22 cellular contexts compared by ENCODE assay signal in the genomic region with DNA sequence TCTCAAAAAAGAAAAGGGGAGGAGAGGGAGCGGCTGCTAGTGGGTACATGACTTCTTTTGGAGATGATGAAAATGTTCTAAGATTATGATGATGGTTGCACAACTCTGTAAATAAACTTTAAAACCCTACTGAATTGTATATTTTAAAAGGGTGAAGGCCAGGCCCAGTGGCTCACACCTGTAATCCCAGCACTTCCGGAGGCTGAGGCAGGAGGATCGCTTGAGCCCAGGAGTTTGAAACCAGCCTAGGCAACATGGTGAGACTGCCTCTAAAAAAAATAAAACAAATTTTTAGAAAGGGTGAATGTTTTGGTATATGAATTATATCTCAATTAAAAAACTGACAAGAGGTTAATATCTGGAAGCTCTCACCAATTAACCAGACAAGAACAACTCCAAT. TPM values are rescaled to one million over a fixed set of nuclear protein-coding genes. Genes with fewer than 3 reads are reported as not detected.
A peak's percentile ranks its signal among the peaks of the same experiment; 100 is the strongest.
DNase-seq lines count a peak whose midpoint lies in the region; ATAC-seq, FAIRE-seq and TF ChIP-seq lines count a peak whose summit lies in the region.
"Had no signal": no experiment of that assay in that cellular context is flagged by ENCODE, and none has a peak within 500 bp of the region (broad histone marks: within the 10 kb centered on the region; RNA-seq: fewer than 3 reads in every experiment).

No MANE protein-coding gene starts in this region.

- H3K4me1 ChIP-seq in HepG2 (ENCODE audit: insufficient read depth, low read length) = peaks cover 39% of the 10 kb centered on the region
- no peaks in the 10 kb centered on the region for H3K4me1 ChIP-seq in right lobe of liver
- no peaks in the 10 kb centered on the region; a peak in 1 of 5 replicates for H3K4me1 ChIP-seq in K562 (replicated peaks in 1 of 2; ENCODE audit: control insufficient read depth in 2 of 2, insufficient read depth in 2 of 2, low read length in 2 of 2)
- H3K4me1 ChIP-seq: A549, HAP-1 had no signal

- in situ Hi-C loops in HepG2 (cut with HindIII; ENCODE audit: extremely low pct_ligation_motif_present, low pct_unique_long_range_greater_than_20kb) = no loop called here
- in situ Hi-C loops in K562 (cut with MboI) = no loop called here

- H3K9me3 Mint-ChIP-seq in T-helper 1 cell treated with Interleukin-12 subunit alpha and Interleukin-12 subunit beta and Interleukin-4 antibody, amounts not matched to agents 30 μg/mL and 1 μg/mL, for 36 hours = peaks cover 6% of the 10 kb centered on the region
- H3K9me3 Mint-ChIP-seq in activated T-cell treated with anti-CD3 and anti-CD28 coated beads, Interleukin-2, amount 50 U/mL, for 72 hours = no peaks in the 10 kb centered on the region
- H3K9me3 Mint-ChIP-seq in activated T-cell treated with anti-CD3 and anti-CD28 coated beads, Interleukin-2, amount 50 U/mL, for 24 hours = no peaks in the 10 kb centered on the region
- H3K9me3 Mint-ChIP-seq: CD8-positive, alpha-beta memory T cell had no signal

- peak overlapping the region; percentile 17 for H3K4me3 Mint-ChIP-seq in T-helper 1 cell treated with Interleukin-12 subunit alpha and Interleukin-12 subunit beta and Interleukin-4 antibody, amounts not matched to agents 30 μg/mL and 1 μg/mL, for 36 hours
- H3K4me3 Mint-ChIP-seq in activated T-cell treated with anti-CD3 and anti-CD28 coated beads, Interleukin-2, amount 50 U/mL, for 72 hours = peak overlapping the region; percentile 77 to 79
- H3K4me3 Mint-ChIP-seq in activated T-cell treated with anti-CD3 and anti-CD28 coated beads, Interleukin-2, amount 50 U/mL, for 24 hours = no peak overlapping the region
- H3K4me3 Mint-ChIP-seq: CD14-positive monocyte had no signal

- H3K36me3 ChIP-seq in HepG2 (replicated peaks in 1 of 2; ENCODE audit: control insufficient read depth in 1 of 2, insufficient read depth in 2 of 2, low read length in 2 of 2) (no peaks in the 10 kb centered on the region), right lobe of liver (no peaks in the 10 kb centered on the region), K562 (ENCODE audit: control insufficient read depth, insufficient read depth, low read length) (no peaks in the 10 kb centered on the region)
- H3K36me3 ChIP-seq: HAP-1 had no signal

- TF ChIP-seq EP300 in HepG2 (IDR thresholded peaks at IDR 0.05; ENCODE audit: low read depth in 2 of 2, low read length in 2 of 2) (no peak), HepG2 (CRISPR knock-in tag; IDR thresholded peaks at IDR 0.05; ENCODE audit: borderline replicate concordance) (no peak), K562 (IDR thresholded peaks at IDR 0.05; ENCODE audit: low read length) (no peak)

- H3K4me3 ChIP-seq in HepG2 (replicated peaks in 1 of 3; ENCODE audit: insufficient read depth in 1 of 3, low read depth in 2 of 3, low read length in 3 of 3) (no peak overlapping the region), right lobe of liver (no peak overlapping the region), K562 (no peak overlapping the region)
- H3K4me3 ChIP-seq: A549, GM12878, HAP-1 had no signal

- H2AFZ ChIP-seq in HepG2 (ENCODE audit: low read length) = no peak overlapping the region
- H2AFZ ChIP-seq in K562 (ENCODE audit: low read depth, low read length) = no peak overlapping the region

- H3K9me3 ChIP-seq in HepG2 (ENCODE audit: low read length) (no peaks in the 10 kb centered on the region), right lobe of liver (no peaks in the 10 kb centered on the region), K562 (replicated peaks; ENCODE audit: control insufficient read depth, insufficient read depth, low read depth, low read length) (no peaks in the 10 kb centered on the region)
- H3K9me3 ChIP-seq: A549, HAP-1 had no signal

- CTCF ChIA-PET in HepG2 (lab: Yijun Ruan, JAX; ENCODE audit: low intra/inter-chr PET ratio, low total read pairs) (no interaction called here), K562 (lab: Yijun Ruan, JAX; ENCODE audit: low intra/inter-chr PET ratio) (no interaction called here)

- peaks cover 26% of the 10 kb centered on the region for H3K4me1 Mint-ChIP-seq in T-helper 1 cell treated with Interleukin-12 subunit alpha and Interleukin-12 subunit beta and Interleukin-4 antibody, amounts not matched to agents 30 μg/mL and 1 μg/mL, for 36 hours (ENCODE audit: low read depth)
- H3K4me1 Mint-ChIP-seq in activated T-cell treated with anti-CD3 and anti-CD28 coated beads, Interleukin-2, amount 50 U/mL, for 72 hours (ENCODE audit: low read depth) = peaks cover 36% of the 10 kb centered on the region
- peaks cover 15% of the 10 kb centered on the region for H3K4me1 Mint-ChIP-seq in activated T-cell treated with anti-CD3 and anti-CD28 coated beads, Interleukin-2, amount 50 U/mL, for 24 hours (ENCODE audit: low read depth)
- H3K4me1 Mint-ChIP-seq: CD14-positive monocyte had no signal

- BruUV-seq in HepG2 (replicated peaks; lab: Mats Ljungman, UMichigan) (no TSS peak), K562 (replicated peaks; lab: Mats Ljungman, UMichigan) (no TSS peak)

- H3K27ac ChIP-seq in HepG2 (ENCODE audit: extremely low read length, insufficient read depth, low read length) (no peak overlapping the region), right lobe of liver (no peak overlapping the region), K562 (ENCODE audit: extremely low read depth, low read depth, low read length) (no peak overlapping the region)
- H3K27ac ChIP-seq: 22Rv1, A549 had no signal

- 36% methylated on average over 3 of the region's 3 CpGs for WGBS in HepG2 (ENCODE audit: low lambda C conversion rate)
- 97% methylated on average over 3 of the region's 3 CpGs for WGBS in right lobe of liver (ENCODE audit: insufficient coverage, low coverage, low lambda C conversion rate, missing lambda C conversion rate)
- WGBS in K562 (ENCODE audit: insufficient coverage, low coverage, missing lambda C conversion rate) = 83% methylated on average over 3 of the region's 3 CpGs

- no peak for TF ChIP-seq RAD21 in HepG2 (CRISPR knock-in tag; IDR thresholded peaks at IDR 0.05)
- no peak for TF ChIP-seq RAD21 in K562 (CRISPR knock-in tag; conservative IDR thresholded peaks at IDR 0.05 in 1 of 2, IDR thresholded peaks at IDR 0.05 in 1 of 2)

- POLR2A ChIA-PET in HepG2 (lab: Yijun Ruan, JAX) (no interaction called here), K562 (lab: Yijun Ruan, JAX) (interaction anchor here (0.9 kb wide), 2 partner anchors 9 to 23 kb away, joined by 3 to 4 read pairs; no protein-coding TSS in a partner anchor)

- H3K79me2 ChIP-seq in HepG2 (ENCODE audit: insufficient read depth, low read length) (no peaks in the 10 kb centered on the region), K562 (ENCODE audit: control insufficient read depth, insufficient read depth, low read length) (no peaks in the 10 kb centered on the region)

- intact Hi-C loops in HepG2 (cut with micrococcal nuclease; ENCODE audit: unreplicated experiment) = no loop called here
- intact Hi-C loops in right lobe of liver (cut with DNase I) = no loop called here
- intact Hi-C loops in K562 (cut with micrococcal nuclease) = no loop called here

- H3K4me2 ChIP-seq in HepG2 (ENCODE audit: low read depth, low read length) = no peak overlapping the region
- no peak overlapping the region for H3K4me2 ChIP-seq in K562 (ENCODE audit: insufficient read depth, low read length)
- H3K4me2 ChIP-seq: A549 had no signal

- TF ChIP-seq POLR2A in HepG2 (IDR thresholded peaks at IDR 0.05; ENCODE audit: insufficient read depth in 1 of 2, low read depth in 2 of 2, low read length in 2 of 2) (no peak), right lobe of liver (IDR thresholded peaks at IDR 0.05) (no peak), K562 (conservative IDR thresholded peaks at IDR 0.05) (no peak), H54 (IDR thresholded peaks at IDR 0.05; ENCODE audit: low read depth, low read length) (no peak)

- no peak for DNase-seq in T-helper 1 cell
- no peak for DNase-seq in activated T-cell treated with anti-CD3 and anti-CD28 coated beads, Interleukin-2, amount 50 U/mL, for 72 hours
- DNase-seq in activated T-cell treated with anti-CD3 and anti-CD28 coated beads, Interleukin-2, amount 50 U/mL, for 24 hours = no peak
- DNase-seq in HepG2 (ENCODE audit: low spot score) = no peak
- no peak for DNase-seq in right lobe of liver
- DNase-seq in K562 (ENCODE audit: extremely low read depth in 1 of 4, low spot score in 3 of 4) = no peak
- DNase-seq in H54 (ENCODE audit: insufficient read length, low spot score) = no peak
- DNase-seq: AML-193; CD8-positive, alpha-beta memory T cell; COR-L47; DMS 273 treated with DMSO at 0.1 percent for 48 hours; DMS53; DND-41; EL had no signal

- no peaks in the 10 kb centered on the region for H4K20me1 ChIP-seq in HepG2 (ENCODE audit: insufficient read depth, low read length)
- H4K20me1 ChIP-seq in K562 (replicated peaks; ENCODE audit: control insufficient read depth, insufficient read depth, low read length) = no peaks in the 10 kb centered on the region

- FAIRE-seq in HepG2 (lab: Jason Lieb, UNC) (no peak), K562 (lab: Jason Lieb, UNC) (no peak), H54 (lab: Jason Lieb, UNC) (no peak)
- FAIRE-seq: A549, GM12878, GM19239, H1 had no signal

- H3K27me3 ChIP-seq in HepG2 (ENCODE audit: control insufficient read depth in 1 of 2, insufficient read depth in 2 of 2, low read length in 2 of 2) = no peaks in the 10 kb centered on the region
- no peaks in the 10 kb centered on the region for H3K27me3 ChIP-seq in right lobe of liver
- no peaks in the 10 kb centered on the region for H3K27me3 ChIP-seq in K562 (ENCODE audit: control insufficient read depth in 2 of 2, insufficient read depth in 2 of 2, low read length in 2 of 2)

- H3K9me1 ChIP-seq in K562 (ENCODE audit: control insufficient read depth, insufficient read depth, low read length) = no peaks in the 10 kb centered on the region

- no peak for ATAC-seq in activated T-cell treated with anti-CD3 and anti-CD28 coated beads, Interleukin-2, amount 50 U/mL, for 72 hours (replicated peaks in 1 of 2)
- ATAC-seq in HepG2 = no peak
- ATAC-seq in right lobe of liver = no peak
- no peak for ATAC-seq in K562
- ATAC-seq: GM12878 had no signal

- no peak for TF ChIP-seq CTCF in HepG2 (CRISPR knock-in tag; IDR thresholded peaks at IDR 0.05)
- no peak for TF ChIP-seq CTCF in right lobe of liver (IDR thresholded peaks at IDR 0.05)
- no peak for TF ChIP-seq CTCF in K562 (IDR thresholded peaks at IDR 0.05 in 2 of 3, conservative IDR thresholded peaks at IDR 0.05 in 1 of 3; ENCODE audit: insufficient read depth in 2 of 3, low read depth in 1 of 3, low read length in 3 of 3)

- H3K36me3 Mint-ChIP-seq in T-helper 1 cell treated with Interleukin-12 subunit alpha and Interleukin-12 subunit beta and Interleukin-4 antibody, amounts not matched to agents 30 μg/mL and 1 μg/mL, for 36 hours (ENCODE audit: low read depth) = peaks cover 8% of the 10 kb centered on the region
- no peaks in the 10 kb centered on the region for H3K36me3 Mint-ChIP-seq in activated T-cell treated with anti-CD3 and anti-CD28 coated beads, Interleukin-2, amount 50 U/mL, for 72 hours (ENCODE audit: insufficient read depth in 2 of 2)
- H3K36me3 Mint-ChIP-seq in activated T-cell treated with anti-CD3 and anti-CD28 coated beads, Interleukin-2, amount 50 U/mL, for 24 hours (ENCODE audit: low read depth) = no peaks in the 10 kb centered on the region
- H3K36me3 Mint-ChIP-seq: CD14-positive monocyte; CD8-positive, alpha-beta memory T cell had no signal

- H3K27me3 Mint-ChIP-seq in T-helper 1 cell treated with Interleukin-12 subunit alpha and Interleukin-12 subunit beta and Interleukin-4 antibody, amounts not matched to agents 30 μg/mL and 1 μg/mL, for 36 hours (ENCODE audit: low read depth) = no peaks in the 10 kb centered on the region
- H3K27me3 Mint-ChIP-seq in activated T-cell treated with anti-CD3 and anti-CD28 coated beads, Interleukin-2, amount 50 U/mL, for 72 hours (ENCODE audit: low read depth) = no peaks in the 10 kb centered on the region
- H3K27me3 Mint-ChIP-seq in activated T-cell treated with anti-CD3 and anti-CD28 coated beads, Interleukin-2, amount 50 U/mL, for 24 hours = no peaks in the 10 kb centered on the region
- H3K27me3 Mint-ChIP-seq: CD8-positive, alpha-beta memory T cell had no signal

- H3K9ac ChIP-seq in HepG2 (ENCODE audit: insufficient read depth, low read depth, low read length) (no peak overlapping the region), K562 (ENCODE audit: insufficient read depth in 1 of 2, low read depth in 2 of 2, low read length in 2 of 2) (no peak overlapping the region)

- no peak overlapping the region for H3K27ac Mint-ChIP-seq in T-helper 1 cell treated with Interleukin-12 subunit alpha and Interleukin-12 subunit beta and Interleukin-4 antibody, amounts not matched to agents 30 μg/mL and 1 μg/mL, for 36 hours
- H3K27ac Mint-ChIP-seq in activated T-cell treated with anti-CD3 and anti-CD28 coated beads, Interleukin-2, amount 50 U/mL, for 72 hours = no peak overlapping the region
- H3K27ac Mint-ChIP-seq in activated T-cell treated with anti-CD3 and anti-CD28 coated beads, Interleukin-2, amount 50 U/mL, for 24 hours = no peak overlapping the region
- H3K27ac Mint-ChIP-seq: CD14-positive monocyte had no signal

RNA-seq across cellular contexts. Expression of gene BAK1, which starts 45.4 kb away (rescaled TPM):
- 10 to 100 TPM; 54.9 to 55.4 TPM for total RNA-seq in activated T-cell treated with anti-CD3 and anti-CD28 coated beads, Interleukin-2, amount 50 U/mL, for 72 hours
- total RNA-seq in HepG2 (2016; rRNA removed; fragmentation: Illumina TruSeq; extraction: Trizol) (23.8 and 25.9 TPM in 2 replicates), right lobe of liver (10 to 100 TPM in 2 of 6 experiments, 1 to 10 TPM in 4; 4.4 to 11.4 (median 6.5) TPM), K562 (2014; rRNA removed) (11.5 and 14.8 TPM in 2 replicates), K562 (2014; rRNA removed; fragmentation: Illumina TruSeq; extraction: Trizol) (14.4 and 16.5 TPM in 2 replicates), K562 (2015; rRNA removed; fragmentation: Illumina TruSeq; extraction: Trizol) (24.6 and 26.0 TPM in 2 replicates), K562 (2021) (28.2 and 30.7 TPM in 2 replicates)
- 16.2 and 22.7 TPM in 2 replicates for total RNA-seq in HepG2 (2016; cell fraction: cytosol; rRNA removed; fragmentation: Illumina TruSeq; extraction: Trizol; ENCODE audit: low read depth)
- total RNA-seq in HepG2 (2016; cell fraction: insoluble cytoplasmic fraction; rRNA removed; fragmentation: Illumina TruSeq; extraction: Trizol) = 24.2 and 26.8 TPM in 2 replicates
- 40.6 and 46.1 TPM in 2 replicates for total RNA-seq in HepG2 (2016; cell fraction: membrane; rRNA removed; fragmentation: Illumina TruSeq; extraction: Trizol)
- total RNA-seq in HepG2 (2016; cell fraction: nucleus; rRNA removed; fragmentation: Illumina TruSeq; extraction: Trizol) = 11.2 and 14.0 TPM in 2 replicates
- polyA plus RNA-seq in HepG2 (2011; rRNA removed) (15.0 and 22.2 TPM in 2 replicates), K562 (2011; rRNA removed) (18.9 and 22.7 TPM in 2 replicates), K562 (2014; fragmentation: Illumina TruSeq; extraction: Trizol) (23.7 and 28.2 TPM in 2 replicates), K562 (2014; fragmentation: Nextera tagmentation; extraction: Ambion mirVana) (1 to 10 TPM; 5.4 to 9.7 TPM), K562 (2014; rRNA removed) (24.1 and 26.2 TPM in 2 replicates)
- polyA plus RNA-seq in HepG2 (2011; cell fraction: cytosol; rRNA removed) = 19.9 and 23.5 TPM in 2 replicates
- 13.5 and 15.1 TPM in 2 replicates for polyA plus RNA-seq in HepG2 (2011; cell fraction: nucleus; rRNA removed)
- polyA plus RNA-seq in HepG2 (2012) = 10.2 and 16.3 TPM in 2 replicates
- 21.1 and 27.3 TPM in 2 replicates for polyA plus RNA-seq in HepG2 (2016; cell fraction: cytosol; fragmentation: Illumina TruSeq; extraction: Trizol; ENCODE audit: low read depth)
- polyA plus RNA-seq in HepG2 (2016; cell fraction: insoluble cytoplasmic fraction; fragmentation: Illumina TruSeq; extraction: Trizol; ENCODE audit: low read depth) = 25.7 and 28.6 TPM in 2 replicates
- 36.0 and 39.7 TPM in 2 replicates for polyA plus RNA-seq in HepG2 (2016; cell fraction: membrane; fragmentation: Illumina TruSeq; extraction: Trizol; ENCODE audit: low read depth)
- 24.6 and 25.1 TPM in 2 replicates for polyA plus RNA-seq in HepG2 (2016; cell fraction: nucleus; fragmentation: Illumina TruSeq; extraction: Trizol; ENCODE audit: insufficient read depth, low read depth)
- 38.8 and 50.3 TPM in 2 replicates for polyA minus RNA-seq in HepG2 (2011; rRNA and poly(A)+ RNA removed; ENCODE audit: low replicate concordance)
- 14.0 and 16.7 TPM in 2 replicates for polyA minus RNA-seq in HepG2 (2011; cell fraction: cytosol; rRNA and poly(A)+ RNA removed)
- polyA minus RNA-seq in HepG2 (2011; cell fraction: nucleus; rRNA and poly(A)+ RNA removed) = 7.6 and 8.2 TPM in 2 replicates
- total RNA-seq in K562 (2011; cell fraction: chromatin; rRNA removed; ENCODE audit: low replicate concordance) = 5.4 and 22.3 TPM in 2 replicates
- 18.4 and 20.8 TPM in 2 replicates for total RNA-seq in K562 (2011; cell fraction: nucleolus; rRNA removed)
- total RNA-seq in K562 (2011; cell fraction: nucleoplasm; rRNA removed) = 18.6 and 21.4 TPM in 2 replicates
- 27.6 and 36.1 TPM in 2 replicates for polyA plus RNA-seq in K562 (2011; cell fraction: cytosol; rRNA removed)
- polyA plus RNA-seq in K562 (2011; cell fraction: nucleus; rRNA removed) = 19.6 and 25.1 TPM in 2 replicates
- 23.7 and 26.4 TPM in 2 replicates for polyA plus RNA-seq in K562 (2012)
- polyA minus RNA-seq in K562 (2011; rRNA and poly(A)+ RNA removed) = 12.4 and 16.0 TPM in 2 replicates
- 16.0 and 18.0 TPM in 2 replicates for polyA minus RNA-seq in K562 (2011; cell fraction: cytosol; rRNA and poly(A)+ RNA removed)
- 5.7 and 7.8 TPM in 2 replicates for polyA minus RNA-seq in K562 (2011; cell fraction: nucleus; rRNA and poly(A)+ RNA removed)
